In the genomic region with DNA sequence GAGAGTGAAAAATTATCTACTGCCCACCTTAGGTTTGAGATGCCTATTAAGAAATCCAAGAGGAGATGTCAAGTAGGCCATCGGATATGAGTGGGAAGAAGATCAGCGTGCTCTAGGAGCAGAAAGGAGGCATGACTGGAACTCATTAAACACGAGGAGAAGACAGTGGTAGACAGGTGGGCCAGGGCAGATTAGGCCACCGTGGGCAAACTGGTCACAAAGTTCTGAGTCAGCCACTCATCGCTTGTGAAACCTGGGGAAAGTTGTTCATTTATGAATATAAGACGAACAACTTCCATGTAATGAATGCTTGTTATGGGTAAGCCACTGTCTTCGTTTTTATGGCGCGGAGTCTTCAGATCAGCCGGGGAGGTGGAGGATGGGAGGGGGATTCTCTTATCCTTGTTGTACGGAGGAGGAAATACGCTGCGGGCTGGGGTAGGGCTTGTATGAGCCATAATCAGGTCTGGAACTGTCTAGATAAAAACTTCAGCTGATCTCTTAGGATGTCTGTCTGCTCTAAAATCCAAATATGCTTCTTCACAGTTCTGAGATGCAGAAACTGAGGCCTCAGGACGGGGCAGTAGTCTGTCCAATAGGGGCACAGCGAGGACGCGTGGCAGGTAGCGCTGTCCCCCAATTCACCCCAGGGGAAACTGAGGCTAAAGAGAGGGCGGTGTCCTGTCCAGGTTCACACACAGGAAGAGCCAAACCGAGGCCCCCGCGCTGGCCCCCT, we compare ENCODE assay signal across 8 cellular contexts. TPM values are rescaled to one million over a fixed set of nuclear protein-coding genes. Genes with fewer than 3 reads are reported as not detected.
A peak's percentile ranks its signal among the peaks of the same experiment; 100 is the strongest.
DNase-seq lines count a peak whose midpoint lies in the region; ATAC-seq and TF ChIP-seq lines count a peak whose summit lies in the region.

No MANE protein-coding gene starts in this region.

- H3K4me2 ChIP-seq in H9 (ENCODE audit: insufficient read depth, insufficient read length, low read length) (peak overlapping the region; percentile 88), parathyroid adenoma (ENCODE audit: low read length) (peak overlapping the region; percentile 88)

- no peak overlapping the region for H2BK12ac ChIP-seq in H9 (ENCODE audit: insufficient read length, low read depth, low read length)

- H4K8ac ChIP-seq in H9 (replicated peaks; ENCODE audit: insufficient read length, low read depth, low read length): no peak overlapping the region

- H3K4ac ChIP-seq in H9 (ENCODE audit: low read depth, low read length): no peak overlapping the region

- H3K27me3 ChIP-seq in H9 (ENCODE audit: insufficient read depth, low read length): no peaks in the 10 kb centered on the region
- H3K27me3 ChIP-seq in RWPE2 (ENCODE audit: insufficient read depth, poor library complexity, severe bottlenecking): no peaks in the 10 kb centered on the region
- no peaks in the 10 kb centered on the region for H3K27me3 ChIP-seq in parathyroid adenoma (ENCODE audit: control insufficient read depth, insufficient read depth, low read length)

- no peak for ATAC-seq in RWPE2 (ENCODE audit: low read depth)
- ATAC-seq in GM19395 (IDR thresholded peaks at IDR 0.05; ENCODE audit: unreplicated experiment): no peak

- peaks cover 34% of the 10 kb centered on the region in 2 experiments for H3K4me1 Mint-ChIP-seq in H9

- no peak overlapping the region for H2BK20ac ChIP-seq in H9 (ENCODE audit: low read depth, low read length, poor library complexity, severe bottlenecking)

- no peak overlapping the region for H3K27ac ChIP-seq in H9 (ENCODE audit: insufficient read length, low read depth, low read length)
- peak overlapping the region; percentile 41 for H3K27ac ChIP-seq in RWPE2 (ENCODE audit: poor library complexity, severe bottlenecking)
- H3K27ac ChIP-seq in epithelial cell of prostate: peak overlapping the region; percentile 62
- peak overlapping the region; percentile 88 for H3K27ac ChIP-seq in parathyroid adenoma

- TF ChIP-seq CTCF in H9 (conservative IDR thresholded peaks at IDR 0.05): no peak
- no peak for TF ChIP-seq CTCF in RWPE2 (IDR thresholded peaks at IDR 0.05; ENCODE audit: poor library complexity, severe bottlenecking)
- no peak for TF ChIP-seq CTCF in parathyroid adenoma (IDR thresholded peaks at IDR 0.05)

- H3K18ac ChIP-seq in H9 (ENCODE audit: insufficient read length, low read depth, low read length): peak overlapping the region; percentile 29

- H3K79me2 ChIP-seq in H9 (ENCODE audit: insufficient read depth, low read length) (peaks cover 4% of the 10 kb centered on the region; the same call in 1 of the 2 replicates), parathyroid adenoma (no peaks in the 10 kb centered on the region)

- no peaks in the 10 kb centered on the region for H4K20me1 ChIP-seq in H9 (ENCODE audit: control insufficient read depth, insufficient read depth, insufficient read length)

- H3K9me3 ChIP-seq in H9 (ENCODE audit: control insufficient read depth, low read depth, low read length) (no peaks in the 10 kb centered on the region), RWPE2 (ENCODE audit: severe bottlenecking) (no peaks in the 10 kb centered on the region), parathyroid adenoma (ENCODE audit: control insufficient read depth, low read length) (no peaks in the 10 kb centered on the region)

- peak overlapping the region; percentile 34 for H3K4me3 ChIP-seq in RWPE2 (ENCODE audit: severe bottlenecking)
- peak overlapping the region; percentile 67 for H3K4me3 ChIP-seq in parathyroid adenoma (ENCODE audit: low read depth, low read length)

- no peak overlapping the region for H2BK5ac ChIP-seq in H9 (ENCODE audit: insufficient read length, low read length)

- no peak overlapping the region for H2BK120ac ChIP-seq in H9 (ENCODE audit: low read depth, low read length, poor library complexity, severe bottlenecking)

- 0 out of 5 replicates have a peak, but pooled peaks cover 0 to 2% of the 10 kb centered on the region in 2 experiments for H3K9me3 Mint-ChIP-seq in H9

- peaks cover 7% of the 10 kb centered on the region; the same call in 1 of the 2 replicates for H3K4me1 ChIP-seq in H9 (ENCODE audit: insufficient read depth, low read length)
- no peaks in the 10 kb centered on the region for H3K4me1 ChIP-seq in RWPE2 (ENCODE audit: insufficient read depth, poor library complexity, severe bottlenecking)
- H3K4me1 ChIP-seq in parathyroid adenoma: no peaks in the 10 kb centered on the region

- H3K14ac ChIP-seq in H9 (ENCODE audit: insufficient read depth, low read length): no peak overlapping the region

- H2AFZ ChIP-seq in H9 (ENCODE audit: low read length) (no peak overlapping the region), parathyroid adenoma (peak overlapping the region; percentile 88)

- peak overlapping the region; percentile 4 to 94 (median 21); a peak in 4 of 7 replicates for H3K27ac Mint-ChIP-seq in H9

- no peak overlapping the region for H2AK5ac ChIP-seq in H9 (ENCODE audit: insufficient read length, low read length)

- no CpG with 5 or more reads among the region's 22 CpGs for WGBS in H9 (ENCODE audit: extremely low coverage, insufficient read length, low lambda C conversion rate)

- no peak overlapping the region for H4K5ac ChIP-seq in H9 (ENCODE audit: insufficient read length, low read depth, low read length)

- H3K36me3 ChIP-seq in RWPE2 (ENCODE audit: low read depth) (no peaks in the 10 kb centered on the region), parathyroid adenoma (ENCODE audit: control insufficient read depth, insufficient read depth, low read length) (no peaks in the 10 kb centered on the region)

- peaks cover 13% of the 10 kb centered on the region for H3K23me2 ChIP-seq in H9 (ENCODE audit: insufficient read length, low read depth, low read length, poor library complexity, severe bottlenecking)

- H3K56ac ChIP-seq in H9 (ENCODE audit: insufficient read length, low read depth, low read length): no peak overlapping the region

- DNase-seq in H9 (no peak), RWPE2 (ENCODE audit: low spot score) (no peak), epithelial cell of prostate (ENCODE audit: low read depth, low spot score) (no peak), dermis blood vessel endothelial cell (no peak), GM03348 (ENCODE audit: low spot score) (no peak), RPMI8226 (no peak)

- H3K9ac ChIP-seq in H9 (ENCODE audit: extremely low read depth, insufficient read length, low read length): peak overlapping the region; percentile 5
- H3K9ac ChIP-seq in parathyroid adenoma: peak overlapping the region; percentile 50

- H3K27me3 Mint-ChIP-seq in H9 (ENCODE audit: low read depth): no peaks in the 10 kb centered on the region

- no peaks in the 10 kb centered on the region for H3K79me1 ChIP-seq in H9 (ENCODE audit: insufficient read depth, low read depth, low read length, poor library complexity, severe bottlenecking)

- no peak overlapping the region for H2BK15ac ChIP-seq in H9 (ENCODE audit: low read depth, low read length)

- H3T11ph ChIP-seq in H9 (ENCODE audit: low read length): no peak overlapping the region

- H3K23ac ChIP-seq in H9 (ENCODE audit: insufficient read length, low read depth, low read length): no peak overlapping the region

- H3K4me3 Mint-ChIP-seq in H9: peak overlapping the region; percentile 79 to 85

- no peak overlapping the region for H4K91ac ChIP-seq in H9 (ENCODE audit: insufficient read length, low read depth, low read length)

- H3K36me3 Mint-ChIP-seq in H9 (ENCODE audit: insufficient read depth in 1 of 3, low read depth in 3 of 3): no peaks in the 10 kb centered on the region

RNA-seq across cellular contexts. Expression of a gene that starts 1.1 kb away (rescaled TPM):
- 48.8 and 49.7 TPM in 2 replicates for total RNA-seq in H9 (2021)
- total RNA-seq in dermis blood vessel endothelial cell: 22.6 and 26.3 TPM in 2 replicates

RNA-seq across cellular contexts. Expression of a gene that starts 18.9 kb away (rescaled TPM):
- total RNA-seq in H9 (2021) (54.6 and 55.8 TPM in 2 replicates), dermis blood vessel endothelial cell (30.0 and 41.2 TPM in 2 replicates)

RNA-seq across cellular contexts. Expression of a gene that starts 35.8 kb away (rescaled TPM):
- total RNA-seq in H9 (2021): not detected in 2 replicates
- not detected in 2 replicates for total RNA-seq in dermis blood vessel endothelial cell

RNA-seq across cellular contexts. Expression of a gene that starts 57.6 kb away (rescaled TPM):
- total RNA-seq in H9 (2021) (0.13 TPM in 1 of 2 replicates, not detected in the other), dermis blood vessel endothelial cell (not detected in 2 replicates)
